ENCODE assay signal across 8 cellular contexts in the genomic region with DNA sequence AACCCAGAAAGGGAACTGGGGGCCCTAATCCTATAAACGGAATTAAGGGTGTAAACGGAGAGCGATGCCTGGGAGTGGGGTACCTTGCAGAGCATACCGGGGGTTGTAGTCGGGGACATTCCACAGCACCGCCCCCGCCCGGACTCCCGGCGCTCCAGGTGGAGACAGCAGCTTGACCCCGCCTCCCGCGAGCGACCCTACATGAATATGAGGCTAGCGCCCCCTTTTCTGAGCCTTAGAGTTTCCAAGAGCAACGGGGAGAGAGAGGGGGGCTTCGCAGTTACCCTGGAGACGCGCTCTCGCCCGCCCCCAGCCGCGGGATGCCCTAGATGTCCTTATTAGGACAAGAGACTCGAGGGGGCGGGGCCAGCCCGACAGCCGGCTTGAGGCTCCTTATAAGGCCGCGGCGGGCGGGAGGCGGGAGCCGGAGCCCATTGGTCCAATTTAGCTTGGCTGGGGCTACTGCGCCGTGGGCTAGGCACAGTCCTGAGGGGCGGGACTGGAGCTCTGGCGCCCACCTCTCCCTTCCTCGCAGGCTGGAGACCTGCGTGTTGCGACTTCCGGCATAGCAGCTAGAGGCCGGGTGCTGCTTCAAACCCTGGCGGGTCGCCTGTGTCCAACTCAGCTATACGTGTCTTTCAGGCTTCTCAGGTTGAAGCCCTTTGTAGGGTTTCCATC. TPM values are rescaled to one million over a fixed set of nuclear protein-coding genes. Genes with fewer than 3 reads are reported as not detected.
DNase-seq lines count a peak whose midpoint lies in the region; ATAC-seq and TF ChIP-seq lines count a peak whose summit lies in the region.

No MANE protein-coding gene starts in this region.

- H3K4me3 ChIP-seq in Caco-2 (ENCODE audit: low read depth, low read length) (peak overlapping the region; percentile 87), endocrine pancreas (ENCODE audit: control insufficient read depth, insufficient read depth, low read length) (peak overlapping the region; percentile 94), mesendoderm (ENCODE audit: low read length) (peak overlapping the region; percentile 65)

- H3K23ac ChIP-seq in mesendoderm (ENCODE audit: low read length): peak overlapping the region; percentile 3

- H3K56ac ChIP-seq in mesendoderm (ENCODE audit: low read length): peak overlapping the region; percentile 94

- peaks cover 5% of the 10 kb centered on the region; the same call in 1 of the 2 replicates for H3K36me3 ChIP-seq in Caco-2 (ENCODE audit: control insufficient read depth, insufficient read depth, low read length)
- H3K36me3 ChIP-seq in endocrine pancreas (ENCODE audit: control insufficient read depth, insufficient read depth, low read length): peaks cover 8% of the 10 kb centered on the region
- peaks cover 21% of the 10 kb centered on the region for H3K36me3 ChIP-seq in mesendoderm (ENCODE audit: control insufficient read depth, insufficient read depth, low read length)

- peak; percentile 42 for ATAC-seq in GM21390 (IDR thresholded peaks at IDR 0.05; ENCODE audit: unreplicated experiment)

- intact Hi-C loops in Caco-2 (cut with micrococcal nuclease; ENCODE audit: unreplicated experiment): loop anchor here (2.0 to 5.0 kb wide), 2 partner anchors 40 to 207 kb away; no protein-coding TSS in a partner anchor

- peak overlapping the region; percentile 64 for H2BK5ac ChIP-seq in mesendoderm (ENCODE audit: low read length)

- H3K9me3 ChIP-seq in Caco-2 (no peaks in the 10 kb centered on the region), endocrine pancreas (ENCODE audit: control insufficient read depth, low read length) (no peaks in the 10 kb centered on the region)

- peak in 1 of 2 experiments; percentile 31 for TF ChIP-seq CTCF in Caco-2 (IDR thresholded peaks at IDR 0.05; ENCODE audit: insufficient read depth in 1 of 2, low read depth in 1 of 2, low read length in 1 of 2, severe bottlenecking in 1 of 2, unreplicated experiment in 1 of 2)

- DNase-seq in Caco-2: peak; percentile 98 to 99
- peak in 75 of 76 experiments; percentile 52 to 98 (median 93) for DNase-seq in HUDEP-2 (lab: John Stamatoyannopoulos, UW; ENCODE audit: unreplicated experiment in 76 of 76)
- DNase-seq in NOMO-1 treated with dmso at 0.1 percent for 144 hours (lab: John Stamatoyannopoulos, UW; ENCODE audit: unreplicated experiment): peak; percentile 99
- DNase-seq in activated CD8-positive, alpha-beta memory T cell treated with anti-CD3 and anti-CD28 coated beads, Interleukin-2, amount 50 U/mL, for 1 hour (ENCODE audit: extremely low read depth): peak; percentile 95
- DNase-seq in mesendoderm: peak; percentile 100
- peak; percentile 96 for DNase-seq in stimulated activated CD8-positive, alpha-beta memory T cell treated with anti-CD3 and anti-CD28 coated beads, Interleukin-12 subunit alpha, Interleukin-12 subunit beta, amount 100 ng/mL, for 4 hours (ENCODE audit: low read depth)

- H2BK15ac ChIP-seq in mesendoderm (replicated peaks; ENCODE audit: low read depth): no peak overlapping the region

- H3K27ac ChIP-seq in mesendoderm (ENCODE audit: low read depth, low read length): peak overlapping the region; percentile 87

- H3K4me1 ChIP-seq in Caco-2 (peaks cover 15% of the 10 kb centered on the region), endocrine pancreas (ENCODE audit: control insufficient read depth, insufficient read depth, low read length) (no peaks in the 10 kb centered on the region), mesendoderm (ENCODE audit: control insufficient read depth, low read depth, low read length) (peaks cover 3% of the 10 kb centered on the region)

- H2AK5ac ChIP-seq in mesendoderm (ENCODE audit: low read length): no peak overlapping the region

- H3K18ac ChIP-seq in mesendoderm (ENCODE audit: low read length): peak overlapping the region; percentile 46

- H4K5ac ChIP-seq in mesendoderm (ENCODE audit: low read length): no peak overlapping the region

- BruUV-seq in Caco-2 (replicated peaks; lab: Mats Ljungman, UMichigan): no TSS peak

- POLR2A ChIA-PET in Caco-2 (lab: Charles Lee): interaction anchor here (0.5 to 3.0 kb wide), 23 partner anchors 10 to 437 kb away, joined by 3 to 43 read pairs (median 6); partner anchors contain the start of genes BANF1, CCDC85B, CTSW and FIBP

- peaks cover 30% of the 10 kb centered on the region for H3K79me1 ChIP-seq in mesendoderm (ENCODE audit: low read length)

- peaks cover 42% of the 10 kb centered on the region for H3K79me2 ChIP-seq in mesendoderm (ENCODE audit: control insufficient read depth, insufficient read depth, low read length)

- peaks cover 30% of the 10 kb centered on the region for H3K4me1 Mint-ChIP-seq in Caco-2 (ENCODE audit: low read depth, unreplicated experiment)

- peak overlapping the region; percentile 100 for H3K4me2 ChIP-seq in mesendoderm (ENCODE audit: low read length)

- no CpG with 5 or more reads among the region's 45 CpGs for WGBS in mesendoderm (ENCODE audit: extremely low coverage, insufficient coverage, low lambda C conversion rate)

- H3K27me3 Mint-ChIP-seq in Caco-2 (ENCODE audit: insufficient read depth, unreplicated experiment): no peaks in the 10 kb centered on the region

- peak overlapping the region; percentile 39 for H2BK120ac ChIP-seq in mesendoderm (ENCODE audit: low read depth, low read length)

- H3K4me3 Mint-ChIP-seq in Caco-2 (ENCODE audit: unreplicated experiment): peak overlapping the region; percentile 97

- H4K8ac ChIP-seq in mesendoderm (ENCODE audit: low read depth, low read length): no peak overlapping the region

- peak overlapping the region; percentile 91 for H3K9ac ChIP-seq in endocrine pancreas (ENCODE audit: control insufficient read depth, insufficient read depth, low read length)
- peak overlapping the region; percentile 83 for H3K9ac ChIP-seq in mesendoderm (ENCODE audit: low read length)

- CTCF ChIA-PET in Caco-2 (lab: Charles Lee): interaction anchor here (0.7 to 7.7 kb wide), 28 partner anchors 8 to 196 kb away, joined by 3 to 241 read pairs (median 5); partner anchors contain the start of genes AP5B1, BANF1, CCDC85B and CTSW

- H3K27me3 ChIP-seq in Caco-2 (replicated peaks; ENCODE audit: control insufficient read depth, insufficient read depth, low read length) (no peaks in the 10 kb centered on the region), endocrine pancreas (ENCODE audit: control insufficient read depth, insufficient read depth, low read length) (no peaks in the 10 kb centered on the region), mesendoderm (ENCODE audit: insufficient read depth, low read length, poor library complexity) (no peaks in the 10 kb centered on the region)

- peak overlapping the region; percentile 95 for H3K27ac Mint-ChIP-seq in Caco-2 (ENCODE audit: unreplicated experiment)

- no peaks in the 10 kb centered on the region for H3K9me3 Mint-ChIP-seq in Caco-2 (ENCODE audit: unreplicated experiment)

- peak overlapping the region; percentile 85 for H3K4ac ChIP-seq in mesendoderm (ENCODE audit: low read depth, low read length)

- H3K36me3 Mint-ChIP-seq in Caco-2 (ENCODE audit: insufficient read depth, unreplicated experiment): peaks cover 81% of the 10 kb centered on the region

RNA-seq across cellular contexts. Expression of gene MUS81, which starts 1.0 kb away (rescaled TPM):
- 74.1 and 74.6 TPM in 2 replicates for total RNA-seq in Caco-2 (2022)
- polyA plus RNA-seq in mesendoderm (2013, experiment 1 of 2): 34.0 TPM
- polyA plus RNA-seq in mesendoderm (2013, experiment 2 of 2): 34.8 TPM

RNA-seq across cellular contexts. Expression of gene CFL1, which starts 1.3 kb away (rescaled TPM):
- total RNA-seq in Caco-2 (2022): 960 and 1,056 TPM in 2 replicates
- 1,253 TPM for polyA plus RNA-seq in mesendoderm (2013, experiment 1 of 2)
- 1,244 TPM for polyA plus RNA-seq in mesendoderm (2013, experiment 2 of 2)

RNA-seq across cellular contexts. Expression of gene EFEMP2, which starts 13.3 kb away (rescaled TPM):
- 1.3 and 1.4 TPM in 2 replicates for total RNA-seq in Caco-2 (2022)
- polyA plus RNA-seq in mesendoderm (2013, experiment 1 of 2): 9.1 TPM
- 8.7 TPM for polyA plus RNA-seq in mesendoderm (2013, experiment 2 of 2)

RNA-seq across cellular contexts. Expression of gene CTSW, which starts 20.4 kb away (rescaled TPM):
- not detected in 2 replicates for total RNA-seq in Caco-2 (2022)
- polyA plus RNA-seq in mesendoderm (2013, experiment 1 of 2): not detected
- polyA plus RNA-seq in mesendoderm (2013, experiment 2 of 2): not detected

RNA-seq across cellular contexts. Expression of gene SNX32, which starts 25.5 kb away (rescaled TPM):
- not detected in 2 replicates for total RNA-seq in Caco-2 (2022)
- 0.10 TPM for polyA plus RNA-seq in mesendoderm (2013, experiment 1 of 2)
- polyA plus RNA-seq in mesendoderm (2013, experiment 2 of 2): 0.08 TPM

Comparison
In these comparisons a context has a peak if more than half of its experiments do, and no peak if none do; other contexts are left out.
1. Peak in every context shown above with its lines: DNase-seq, ATAC-seq, H3K4me3 ChIP-seq and H3K27ac ChIP-seq.